In the genomic region with DNA sequence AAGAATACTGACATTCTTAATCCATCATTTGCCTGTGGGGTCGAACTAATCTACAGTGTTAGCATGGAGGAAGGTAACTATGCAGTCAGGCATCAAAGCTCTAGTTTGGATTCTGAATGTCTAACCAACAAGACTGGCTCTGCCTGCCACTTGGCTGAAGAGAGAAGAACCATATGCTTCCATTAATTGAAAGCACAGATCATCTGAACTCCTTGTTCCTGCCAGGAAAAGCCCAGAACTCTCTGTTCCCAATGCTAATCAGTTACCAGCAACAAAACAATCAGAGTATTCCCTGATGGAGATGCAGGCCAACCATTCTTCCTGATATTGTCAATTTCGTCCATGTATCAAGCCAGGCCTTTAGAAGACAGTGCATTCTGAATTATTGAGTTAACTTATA, we compare ENCODE assay signal across 22 cellular contexts.
A peak's percentile ranks its signal among the peaks of the same experiment; 100 is the strongest.
DNase-seq lines count a peak whose midpoint lies in the region; ATAC-seq lines count a peak whose summit lies in the region.
"Had no signal": no experiment of that assay in that cellular context is flagged by ENCODE, and none has a peak within 500 bp of the region (broad histone marks: within the 10 kb centered on the region; RNA-seq: fewer than 3 reads in every experiment).

No MANE protein-coding gene starts in this region.

- intact Hi-C loops in Right ventricle myocardium superior (cut with DNase I) (no loop called here), sciatic nerve (cut with DNase I) (no loop called here)

- H3K4me3 ChIP-seq in effector memory CD4-positive, alpha-beta T cell (ENCODE audit: insufficient read depth, low read depth, low read length, poor library complexity, severe bottlenecking), result no peak overlapping the region
- H3K4me3 ChIP-seq: coronary artery, lung, upper lobe of left lung had no signal

- no peaks in the 10 kb centered on the region for H3K27me3 ChIP-seq in effector memory CD4-positive, alpha-beta T cell (replicated peaks; ENCODE audit: control insufficient read depth, insufficient read depth, low read length, poor library complexity, severe bottlenecking)
- H3K27me3 ChIP-seq: upper lobe of left lung had no signal

- peak; percentile 84 for ATAC-seq in Right ventricle myocardium superior (ENCODE audit: poor library complexity)
- peak; percentile 88 for ATAC-seq in sciatic nerve
- ATAC-seq in GM19324 (IDR thresholded peaks at IDR 0.05; ENCODE audit: low FRiP score, unreplicated experiment), result no peak
- ATAC-seq in GM18907 (IDR thresholded peaks at IDR 0.05; ENCODE audit: unreplicated experiment), result no peak
- no peak for ATAC-seq in GM19455 (IDR thresholded peaks at IDR 0.05; ENCODE audit: unreplicated experiment)
- ATAC-seq: HepG2; natural killer cell treated with Interleukin-12 subunit alpha and Interleukin-12 subunit beta and Interleukin-15 and Interleukin-18, amount 100 ng/mL, for 72 hours; PC-3 had no signal

- peak overlapping the region; percentile 91 for H3K27ac ChIP-seq in caudate nucleus (ENCODE audit: low read depth, low read length)
- no peak overlapping the region for H3K27ac ChIP-seq in effector memory CD4-positive, alpha-beta T cell (ENCODE audit: insufficient read depth, low read length, poor library complexity, severe bottlenecking)
- H3K27ac ChIP-seq: upper lobe of left lung had no signal

- H3K9me3 ChIP-seq in effector memory CD4-positive, alpha-beta T cell (ENCODE audit: control insufficient read depth, low read length), result no peaks in the 10 kb centered on the region
- H3K9me3 ChIP-seq: upper lobe of left lung had no signal

- peak; percentile 85 for DNase-seq in Ammon's horn (ENCODE audit: low spot score)
- DNase-seq in caudate nucleus (lab: John Stamatoyannopoulos, UW), result peak in 22 of 61 donors; percentile 3 to 95 (median 22)
- DNase-seq in Right ventricle myocardium superior, result no peak
- no peak for DNase-seq in sciatic nerve (ENCODE audit: low spot score)
- DNase-seq in effector memory CD4-positive, alpha-beta T cell, result no peak
- DNase-seq: ACHN; activated CD4-positive, alpha-beta memory T cell treated with anti-CD3 and anti-CD28 coated beads for 36 hours; activated T-cell treated with anti-CD3 and anti-CD28 coated beads, Interleukin-2, amount 50 U/mL, for 48 hours; COR-L47; erythroblast; MM.1S; NCI-H748 treated with DMSO at 0.1 percent for 48 hours; PC-3; stimulated activated CD4-positive, alpha-beta T cell treated with anti-CD3 and anti-CD28 coated beads, Interleukin-2, amount 100 ng/mL, for 24 hours; upper lobe of left lung had no signal

- H3K4me1 ChIP-seq in effector memory CD4-positive, alpha-beta T cell (ENCODE audit: control insufficient read depth, insufficient read depth, low read length, poor library complexity, severe bottlenecking), result no peaks in the 10 kb centered on the region
- H3K4me1 ChIP-seq: upper lobe of left lung had no signal

- H3K36me3 ChIP-seq in effector memory CD4-positive, alpha-beta T cell (ENCODE audit: control insufficient read depth, insufficient read depth, low read length), result no peaks in the 10 kb centered on the region
- H3K36me3 ChIP-seq: upper lobe of left lung had no signal

Comparison
In these comparisons a context has a peak if more than half of its experiments do, and no peak if none do; other contexts are left out.
1. ATAC-seq: peak in Right ventricle myocardium superior (single experiment) and sciatic nerve (single experiment); none in GM19324 (single experiment), GM18907 (single experiment) and GM19455 (single experiment).